Comparison of ENCODE assay signal across 1 cellular context in genomic region chr6:28981833-28982475, GRCh38.
TF ChIP-seq lines count a peak whose summit lies in the region.

No MANE protein-coding gene starts in this region.

TF ChIP-seq in HepG2, 621 proteins besides CTCF, POLR2A, EP300 and RAD21 (continued from another document and continues in another):
- TF ChIP-seq PAXIP1 (CRISPR knock-in tag; conservative IDR thresholded peaks at IDR 0.05) (0 out of 2 replicates have a peak, but pooled peaks have one; percentile 32), BATF2 (CRISPR knock-in tag; IDR thresholded peaks at IDR 0.05) (no peak), MBNL3 (CRISPR knock-in tag; conservative IDR thresholded peaks at IDR 0.05) (0 out of 2 replicates have a peak, but pooled peaks have one; percentile 44), KLF6 (CRISPR knock-in tag; IDR thresholded peaks at IDR 0.05) (peak; percentile 59; the same call in 1 of the 2 replicates), NR0B2 (CRISPR knock-in tag; IDR thresholded peaks at IDR 0.05) (no peak), SP140L (CRISPR knock-in tag; IDR thresholded peaks at IDR 0.05; ENCODE audit: borderline replicate concordance) (peak; percentile 87; the same call in 1 of the 2 replicates), NPAS2 (CRISPR knock-in tag; IDR thresholded peaks at IDR 0.05; ENCODE audit: borderline replicate concordance) (no peak), HOXA7 (CRISPR knock-in tag; IDR thresholded peaks at IDR 0.05) (no peak), MIXL1 (CRISPR knock-in tag; IDR thresholded peaks at IDR 0.05) (no peak; the same call in 1 of the 2 replicates), ZNF784 (CRISPR knock-in tag; IDR thresholded peaks at IDR 0.05; ENCODE audit: borderline replicate concordance) (no peak), MAFK (conservative IDR thresholded peaks at IDR 0.05 in 1 of 2, IDR thresholded peaks at IDR 0.05 in 1 of 2; ENCODE audit: low read length in 2 of 2) (peak in 1 of 2 experiments; percentile 60; a peak in 1 of 4 replicates), DMAP1 (CRISPR knock-in tag; IDR thresholded peaks at IDR 0.05) (no peak), ZNF556 (CRISPR knock-in tag; IDR thresholded peaks at IDR 0.05; ENCODE audit: borderline replicate concordance) (0 out of 2 replicates have a peak, but pooled peaks have one; percentile 27), NRL (CRISPR knock-in tag; IDR thresholded peaks at IDR 0.05; ENCODE audit: borderline replicate concordance) (no peak), AGO2 (optimal IDR thresholded peaks at IDR 0.05; ENCODE audit: low read depth, low read length) (no peak), ZNF605 (CRISPR knock-in tag; IDR thresholded peaks at IDR 0.05) (peak; percentile 87), ZNF343 (CRISPR knock-in tag; IDR thresholded peaks at IDR 0.05) (peak; percentile 89), MZF1 (CRISPR knock-in tag; IDR thresholded peaks at IDR 0.05; ENCODE audit: borderline replicate concordance) (no peak), ZNF430 (CRISPR knock-in tag; IDR thresholded peaks at IDR 0.05) (peak; percentile 87; the same call in 1 of the 2 replicates), ZNF7 (CRISPR knock-in tag; IDR thresholded peaks at IDR 0.05) (0 out of 2 replicates have a peak, but pooled peaks have one; percentile 8), MYPOP (CRISPR knock-in tag; IDR thresholded peaks at IDR 0.05) (no peak), THAP9 (CRISPR knock-in tag; IDR thresholded peaks at IDR 0.05; ENCODE audit: borderline replicate concordance) (no peak), ZNF432 (CRISPR knock-in tag; IDR thresholded peaks at IDR 0.05; ENCODE audit: borderline replicate concordance) (no peak), ZNF207 (IDR thresholded peaks at IDR 0.05; ENCODE audit: borderline replicate concordance) (no peak), ZNF646 (CRISPR knock-in tag; IDR thresholded peaks at IDR 0.05) (no peak), PRPF4 (IDR thresholded peaks at IDR 0.05; ENCODE audit: low read depth, low read length, poor library complexity, severe bottlenecking) (no peak), MAFG (CRISPR knock-in tag; IDR thresholded peaks at IDR 0.05) (no peak), AHDC1 (CRISPR knock-in tag; IDR thresholded peaks at IDR 0.05; ENCODE audit: borderline replicate concordance) (no peak), ZNF607 (CRISPR knock-in tag; IDR thresholded peaks at IDR 0.05; ENCODE audit: borderline replicate concordance) (0 out of 2 replicates have a peak, but pooled peaks have one; percentile 39), SIN3B (IDR thresholded peaks at IDR 0.05; ENCODE audit: low read length) (no peak), YY1 (IDR thresholded peaks at IDR 0.05; ENCODE audit: insufficient read depth, insufficient replicate concordance, low read depth, low read length) (peak; percentile 56), ZNF878 (CRISPR knock-in tag; IDR thresholded peaks at IDR 0.05) (peak; percentile 48; the same call in 1 of the 2 replicates)
